11 cellular contexts compared by ENCODE assay signal in genomic region chr5:102450313-102450990, GRCh38. TPM values are rescaled to one million over a fixed set of nuclear protein-coding genes. Genes with fewer than 3 reads are reported as not detected.
A peak's percentile ranks its signal among the peaks of the same experiment; 100 is the strongest.
DNase-seq lines count a peak whose midpoint lies in the region; ATAC-seq and TF ChIP-seq lines count a peak whose summit lies in the region.
"Had no signal": no experiment of that assay in that cellular context is flagged by ENCODE, and none has a peak within 500 bp of the region (broad histone marks: within the 10 kb centered on the region; RNA-seq: fewer than 3 reads in every experiment).

No MANE protein-coding gene starts in this region.

- H3K9me3 Mint-ChIP-seq in endodermal cell: peaks cover 25% of the 10 kb centered on the region

- H3K27ac ChIP-seq in endodermal cell (ENCODE audit: low read depth, low read length): no peak overlapping the region

- DNase-seq in AG10803 (ENCODE audit: low read depth) (no peak), NCI-H69 (lab: John Stamatoyannopoulos, UW) (peak; percentile 23), endodermal cell (peak; percentile 64), NCI-H2196 treated with DMSO at 0.1 percent for 48 hours (lab: John Stamatoyannopoulos, UW; ENCODE audit: unreplicated experiment) (no peak)
- DNase-seq: activated CD4-positive, CD25-positive, alpha-beta regulatory T cell treated with anti-CD3 and anti-CD28 coated beads, Interleukin-2, amount 50 U/mL, for 72 hours; foreskin fibroblast; stimulated activated CD4-positive, alpha-beta T cell treated with anti-CD3 and anti-CD28 coated beads, Interleukin-2, amount 100 ng/mL, for 48 hours had no signal

- no peaks in the 10 kb centered on the region for H3K4me1 Mint-ChIP-seq in endodermal cell

- peaks cover 2% of the 10 kb centered on the region for H3K36me3 Mint-ChIP-seq in endodermal cell (ENCODE audit: low read depth)

- no peaks in the 10 kb centered on the region for H3K27me3 ChIP-seq in endodermal cell (ENCODE audit: control insufficient read depth, insufficient read depth, low read length, poor library complexity, severe bottlenecking)

- WGBS in endodermal cell (ENCODE audit: insufficient coverage in 1 of 2, insufficient read length in 1 of 2), 2 experiments: 75 to 86% methylated on average over 1 to 5 of the region's 5 CpGs

- H3K9ac ChIP-seq in endodermal cell (ENCODE audit: extremely low read depth, low read length, poor library complexity, severe bottlenecking): no peak overlapping the region

- H3K4me3 ChIP-seq in AG10803 (ENCODE audit: low read length) (no peak overlapping the region), endodermal cell (ENCODE audit: low read length) (no peak overlapping the region)

- 0 out of 2 replicates have a peak, but pooled peaks have one; percentile 5 for TF ChIP-seq CTCF in AG10803 (conservative IDR thresholded peaks at IDR 0.05; ENCODE audit: low read length)
- peak; percentile 73 for TF ChIP-seq CTCF in endodermal cell (conservative IDR thresholded peaks at IDR 0.05)

- H3K27ac Mint-ChIP-seq in endodermal cell: no peak overlapping the region

- H3K9me3 ChIP-seq in endodermal cell (ENCODE audit: control insufficient read depth, low read length): peaks cover 7% of the 10 kb centered on the region

- H3K36me3 ChIP-seq in endodermal cell (ENCODE audit: control insufficient read depth, insufficient read depth, low read length): no peaks in the 10 kb centered on the region

- H3K27me3 Mint-ChIP-seq in endodermal cell (ENCODE audit: insufficient read depth): peaks cover 4% of the 10 kb centered on the region

- no peak overlapping the region for H3K4me3 Mint-ChIP-seq in endodermal cell

- H3K4me1 ChIP-seq in endodermal cell (ENCODE audit: control insufficient read depth, insufficient read depth, low read length): no peaks in the 10 kb centered on the region

- peak; percentile 39 for ATAC-seq in GM21619 (IDR thresholded peaks at IDR 0.05; ENCODE audit: unreplicated experiment)
- no peak for ATAC-seq in HG02763 (IDR thresholded peaks at IDR 0.05; ENCODE audit: unreplicated experiment)
- ATAC-seq in GM19467 (IDR thresholded peaks at IDR 0.05; ENCODE audit: unreplicated experiment): no peak
- ATAC-seq in HG03095 (IDR thresholded peaks at IDR 0.05; ENCODE audit: unreplicated experiment): no peak

RNA-seq across cellular contexts. Expression of gene SLCO6A1, which starts 48.3 kb away (rescaled TPM):
- 1 to 10 TPM in 1 of 2 donors, under 1 TPM in 1; 0.71 to 3.1 TPM for total RNA-seq in endodermal cell
- polyA plus RNA-seq in endodermal cell (2013, experiment 1 of 2): 2.0 TPM
- 0.70 TPM for polyA plus RNA-seq in endodermal cell (2013, experiment 2 of 2)

Comparison
In these comparisons a context has a peak if more than half of its experiments do, and no peak if none do; other contexts are left out.
1. DNase-seq: peak in NCI-H69 (single experiment) and endodermal cell (single experiment); none in AG10803 (single experiment) and NCI-H2196 treated with DMSO at 0.1 percent for 48 hours (single experiment).